In the genomic region with DNA sequence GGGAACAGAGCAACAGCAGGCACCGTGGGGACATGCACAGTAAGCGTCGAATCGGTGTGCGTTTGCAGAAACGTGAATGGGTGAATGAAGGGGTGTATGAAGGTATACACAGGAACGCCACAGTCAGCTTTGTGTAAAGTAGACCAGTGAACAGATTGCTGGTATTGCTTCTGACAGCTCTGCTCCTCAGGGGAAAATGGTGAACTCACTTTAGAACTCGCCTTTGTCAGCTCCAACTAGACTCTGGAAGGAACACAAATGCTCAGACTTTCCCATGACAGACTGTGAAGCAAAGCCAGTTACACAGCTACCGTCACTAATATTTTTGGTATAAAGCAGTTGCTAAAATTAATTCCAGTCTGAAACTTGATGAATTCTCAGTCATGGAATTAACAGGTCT, we compare ENCODE assay signal across 26 cellular contexts.
DNase-seq lines count a peak whose midpoint lies in the region; ATAC-seq, FAIRE-seq and TF ChIP-seq lines count a peak whose summit lies in the region.
"Had no signal": no experiment of that assay in that cellular context is flagged by ENCODE, and none has a peak within 500 bp of the region (broad histone marks: within the 10 kb centered on the region; RNA-seq: fewer than 3 reads in every experiment).

No MANE protein-coding gene starts in this region.

- TF ChIP-seq POLR2A in gastrocnemius medialis (IDR thresholded peaks at IDR 0.05) (no peak), GM12892 (IDR thresholded peaks at IDR 0.05; ENCODE audit: low read depth, low read length) (no peak)

- H3K27me3 ChIP-seq in left ventricle myocardium inferior (ENCODE audit: low read depth), result no peaks in the 10 kb centered on the region
- no peaks in the 10 kb centered on the region for H3K27me3 ChIP-seq in gastrocnemius medialis
- no peaks in the 10 kb centered on the region for H3K27me3 ChIP-seq in pancreas
- H3K27me3 ChIP-seq: body of pancreas, upper lobe of right lung had no signal

- ATAC-seq in gastrocnemius medialis, result peak in 1 of 2 donors; percentile 28
- ATAC-seq in stimulated activated memory B cell treated with anti-CD40 and anti-IgM and Interleukin-4, amounts not matched to agents 10 μg/mL and 1 μg/mL and 100 μg/mL, for 72 hours, result no peak
- no peak for ATAC-seq in HG02798 (IDR thresholded peaks at IDR 0.05; ENCODE audit: poor library complexity, unreplicated experiment)
- no peak for ATAC-seq in pancreas
- ATAC-seq: body of pancreas; stimulated activated naive CD8-positive, alpha-beta T cell treated with anti-CD3 and anti-CD28 coated beads, Interleukin-15, amount 100 ng/mL, for 72 hours; upper lobe of right lung had no signal

- TF ChIP-seq CTCF in CD14-positive monocyte (IDR thresholded peaks at IDR 0.05) (no peak), VCaP (conservative IDR thresholded peaks at IDR 0.05) (no peak), left ventricle myocardium inferior (IDR thresholded peaks at IDR 0.05; ENCODE audit: borderline replicate concordance) (no peak), gastrocnemius medialis (IDR thresholded peaks at IDR 0.05 in 4 of 5, conservative IDR thresholded peaks at IDR 0.05 in 1 of 5) (no peak), pancreas (IDR thresholded peaks at IDR 0.05) (no peak)

- peaks cover 14 to 35% of the 10 kb centered on the region in 2 donors for H3K36me3 Mint-ChIP-seq in CD14-positive monocyte
- no peaks in the 10 kb centered on the region for H3K36me3 Mint-ChIP-seq in stimulated activated memory B cell treated with anti-CD40 and anti-IgM and Interleukin-4, amounts not matched to agents 10 μg/mL and 1 μg/mL and 100 μg/mL, for 72 hours

- no peaks in the 10 kb centered on the region for H3K9me3 ChIP-seq in left ventricle myocardium inferior (replicated peaks)
- H3K9me3 ChIP-seq in gastrocnemius medialis, result no peaks in the 10 kb centered on the region
- no peaks in the 10 kb centered on the region for H3K9me3 ChIP-seq in pancreas
- H3K9me3 ChIP-seq: body of pancreas, upper lobe of right lung had no signal

- H3K9me3 Mint-ChIP-seq in CD14-positive monocyte, result no peaks in the 10 kb centered on the region
- no peaks in the 10 kb centered on the region for H3K9me3 Mint-ChIP-seq in stimulated activated memory B cell treated with anti-CD40 and anti-IgM and Interleukin-4, amounts not matched to agents 10 μg/mL and 1 μg/mL and 100 μg/mL, for 72 hours
- H3K9me3 Mint-ChIP-seq: stimulated activated naive CD8-positive, alpha-beta T cell treated with anti-CD3 and anti-CD28 coated beads, Interleukin-15, amount 100 ng/mL, for 72 hours had no signal

- intact Hi-C loops in CD14-positive monocyte (cut with micrococcal nuclease) (loop anchor here in 1 of 2 donors (10.0 kb wide), 1 partner anchor 168 kb away; no protein-coding TSS in a partner anchor), left ventricle myocardium inferior (cut with micrococcal nuclease) (no loop called here), gastrocnemius medialis (cut with DNase I; ENCODE audit: low total_unique reads) (loop anchor here (5.0 kb wide), 1 partner anchor 79 kb away; a partner anchor contains a TSS), pancreas (cut with DNase I) (no loop called here)

- H3K4me1 ChIP-seq in left ventricle myocardium inferior, result peaks cover 74% of the 10 kb centered on the region
- peaks cover 69 to 71% of the 10 kb centered on the region in 2 donors for H3K4me1 ChIP-seq in gastrocnemius medialis
- H3K4me1 ChIP-seq in pancreas, result peaks cover 0 to 2% (median 0%) of the 10 kb centered on the region in 3 donors
- H3K4me1 ChIP-seq: body of pancreas, upper lobe of right lung had no signal

- H3K27ac Mint-ChIP-seq in CD14-positive monocyte, result peak overlapping the region in 6 of 7 donors; percentile 21 to 81 (median 62)
- H3K27ac Mint-ChIP-seq in stimulated activated memory B cell treated with anti-CD40 and anti-IgM and Interleukin-4, amounts not matched to agents 10 μg/mL and 1 μg/mL and 100 μg/mL, for 72 hours, result no peak overlapping the region
- H3K27ac Mint-ChIP-seq: activated naive CD8-positive, alpha-beta T cell had no signal

- no peak overlapping the region for H3K4me3 Mint-ChIP-seq in CD14-positive monocyte
- no peak overlapping the region for H3K4me3 Mint-ChIP-seq in stimulated activated memory B cell treated with anti-CD40 and anti-IgM and Interleukin-4, amounts not matched to agents 10 μg/mL and 1 μg/mL and 100 μg/mL, for 72 hours
- H3K4me3 Mint-ChIP-seq: activated naive CD8-positive, alpha-beta T cell; stimulated activated naive CD8-positive, alpha-beta T cell treated with anti-CD3 and anti-CD28 coated beads, Interleukin-15, amount 100 ng/mL, for 72 hours had no signal

- in situ Hi-C loops in gastrocnemius medialis (cut with MboI; ENCODE audit: low sequenced_read_pairs in 4 of 4), result no loop called here

- H3K4me3 ChIP-seq in left ventricle myocardium inferior, result no peak overlapping the region
- no peak overlapping the region for H3K4me3 ChIP-seq in gastrocnemius medialis
- no peak overlapping the region for H3K4me3 ChIP-seq in pancreas
- H3K4me3 ChIP-seq: body of pancreas, GM23248, skin epidermis, upper lobe of right lung had no signal

- no peaks in the 10 kb centered on the region for H3K36me3 ChIP-seq in left ventricle myocardium inferior
- H3K36me3 ChIP-seq in gastrocnemius medialis, result no peaks in the 10 kb centered on the region
- no peaks in the 10 kb centered on the region for H3K36me3 ChIP-seq in pancreas
- H3K36me3 ChIP-seq: upper lobe of right lung had no signal

- H3K4me1 Mint-ChIP-seq in CD14-positive monocyte, result peaks cover 25% of the 10 kb centered on the region
- H3K4me1 Mint-ChIP-seq in stimulated activated memory B cell treated with anti-CD40 and anti-IgM and Interleukin-4, amounts not matched to agents 10 μg/mL and 1 μg/mL and 100 μg/mL, for 72 hours, result peaks cover 10% of the 10 kb centered on the region

- no peak for FAIRE-seq in GM12892 (lab: Jason Lieb, UNC)
- FAIRE-seq in pancreas (lab: Jason Lieb, UNC), result no peak
- FAIRE-seq: keratinocyte, TTC549 had no signal

- H3K27ac ChIP-seq in VCaP, result peak overlapping the region; percentile 78
- H3K27ac ChIP-seq in left ventricle myocardium inferior (replicated peaks), result peak overlapping the region; percentile 49
- peak overlapping the region; percentile 80 to 91 (median 84) for H3K27ac ChIP-seq in gastrocnemius medialis
- H3K27ac ChIP-seq in pancreas, result no peak overlapping the region
- H3K27ac ChIP-seq: body of pancreas, GM23248, KMS-11, skin epidermis, upper lobe of right lung had no signal

- 92% methylated on average over 9 of the region's 9 CpGs for WGBS in pancreas, 2 donors

- H3K27me3 Mint-ChIP-seq in CD14-positive monocyte (ENCODE audit: low read depth in 3 of 3), result peaks cover 0 to 2% (median 0%) of the 10 kb centered on the region in 3 donors
- no peaks in the 10 kb centered on the region for H3K27me3 Mint-ChIP-seq in stimulated activated memory B cell treated with anti-CD40 and anti-IgM and Interleukin-4, amounts not matched to agents 10 μg/mL and 1 μg/mL and 100 μg/mL, for 72 hours
- H3K27me3 Mint-ChIP-seq: activated naive CD8-positive, alpha-beta T cell; stimulated activated naive CD8-positive, alpha-beta T cell treated with anti-CD3 and anti-CD28 coated beads, Interleukin-15, amount 100 ng/mL, for 72 hours had no signal

- no peak for DNase-seq in CD14-positive monocyte (ENCODE audit: low spot score)
- no peak for DNase-seq in left ventricle myocardium inferior
- DNase-seq in gastrocnemius medialis, result no peak
- no peak for DNase-seq in GM12892 (ENCODE audit: insufficient read length)
- no peak for DNase-seq in pancreas
- DNase-seq: activated CD4-positive, alpha-beta T cell treated with anti-CD3 and anti-CD28 coated beads for 48 hours; body of pancreas; GDM1; GM23248; hypothalamus; MV-4-11; NCI-H187; NCI-H2227 treated with DMSO at 0.1 percent for 48 hours; NCI-H774; SHP77 treated with DMSO at 0.1 percent for 48 hours; stimulated activated CD4-positive, alpha-beta T cell treated with anti-CD3 and anti-CD28 coated beads, Interleukin-2, amount 100 ng/mL, for 48 hours; stimulated activated naive CD8-positive, alpha-beta T cell treated with anti-CD3 and anti-CD28 coated beads, Interleukin-15, amount 100 ng/mL, for 72 hours; upper lobe of right lung had no signal

Comparison
In these comparisons a context has a peak if more than half of its experiments do, and no peak if none do; other contexts are left out.
1. H3K27ac ChIP-seq: peak in VCaP (single experiment), left ventricle myocardium inferior (single experiment) and gastrocnemius medialis (4 of 4); none in pancreas (0 of 4).